2 cellular contexts compared by ENCODE assay signal in genomic region chr11:89052220-89052619, GRCh38.
A peak's percentile ranks its signal among the peaks of the same experiment; 100 is the strongest.
TF ChIP-seq lines count a peak whose summit lies in the region.

No MANE protein-coding gene starts in this region.

TF ChIP-seq in HepG2, 621 proteins besides CTCF, POLR2A, EP300 and RAD21:
- TF ChIP-seq ZNF775 (CRISPR knock-in tag; IDR thresholded peaks at IDR 0.05; ENCODE audit: borderline replicate concordance) (no peak), ZNF788 (CRISPR knock-in tag; IDR thresholded peaks at IDR 0.05; ENCODE audit: borderline replicate concordance) (no peak), ZNF513 (CRISPR knock-in tag; conservative IDR thresholded peaks at IDR 0.05) (no peak), ATF7 (IDR thresholded peaks at IDR 0.05) (peak; percentile 95), ATF7 (CRISPR knock-in tag; IDR thresholded peaks at IDR 0.05) (no peak), CREB1 (IDR thresholded peaks at IDR 0.05) (peak; percentile 88), CREB1 (CRISPR knock-in tag; IDR thresholded peaks at IDR 0.05) (no peak), ZNF761 (CRISPR knock-in tag; conservative IDR thresholded peaks at IDR 0.05) (no peak), NFE2L2 (IDR thresholded peaks at IDR 0.05; ENCODE audit: low read length) (no peak), JARID2 (CRISPR knock-in tag; IDR thresholded peaks at IDR 0.05; ENCODE audit: insufficient replicate concordance) (no peak), MEIS2 (CRISPR knock-in tag; IDR thresholded peaks at IDR 0.05) (no peak), TEAD2 (CRISPR knock-in tag; IDR thresholded peaks at IDR 0.05) (no peak), ARID3A (IDR thresholded peaks at IDR 0.05; ENCODE audit: low read depth, low read length) (no peak)
TF ChIP-seq in HepG2: peak in this region for 2.

TF ChIP-seq in GM12878, 131 proteins besides CTCF, POLR2A, EP300 and RAD21:
- TF ChIP-seq ATF7 (IDR thresholded peaks at IDR 0.05; ENCODE audit: low read depth): 0 out of 2 replicates have a peak, but pooled peaks have one; percentile 13
- TF ChIP-seq SRF (IDR thresholded peaks at IDR 0.05; ENCODE audit: low read depth in 2 of 2, low read length in 2 of 2): no peak
